8 cellular contexts compared by ENCODE assay signal in genomic region chr3:69012111-69012835, GRCh38. TPM values are rescaled to one million over a fixed set of nuclear protein-coding genes. Genes with fewer than 3 reads are reported as not detected.
A peak's percentile ranks its signal among the peaks of the same experiment; 100 is the strongest.
DNase-seq lines count a peak whose midpoint lies in the region; TF ChIP-seq lines count a peak whose summit lies in the region.

No MANE protein-coding gene starts in this region.

- TF ChIP-seq CTCF in fibroblast of lung (conservative IDR thresholded peaks at IDR 0.05 in 1 of 2, IDR thresholded peaks at IDR 0.05 in 1 of 2; ENCODE audit: low read depth in 1 of 2, low read length in 2 of 2) = no peak

- H3K4ac ChIP-seq in neuronal stem cell (ENCODE audit: low read length) = no peak overlapping the region

- peaks cover 4% of the 10 kb centered on the region for H3K36me3 ChIP-seq in fibroblast of lung (ENCODE audit: control insufficient read depth, insufficient read depth, low read length)
- H3K36me3 ChIP-seq in neuronal stem cell (replicated peaks in 1 of 2; ENCODE audit: control insufficient read depth in 2 of 2, insufficient read depth in 2 of 2, low read length in 2 of 2) = peaks cover 0 to 4% of the 10 kb centered on the region in 2 donors

- no peak overlapping the region for H2BK12ac ChIP-seq in neuronal stem cell (ENCODE audit: low read length)

- H2BK5ac ChIP-seq in neuronal stem cell (ENCODE audit: low read length) = no peak overlapping the region

- H2BK15ac ChIP-seq in neuronal stem cell (ENCODE audit: low read length) = no peak overlapping the region

- DNase-seq in EL (peak; percentile 45), SK-N-DZ (ENCODE audit: low spot score) (peak; percentile 57), fibroblast of lung (ENCODE audit: low read depth in 2 of 2) (peak; percentile 53 to 71), neuronal stem cell (ENCODE audit: low spot score) (no peak), NCI-H69 (lab: John Stamatoyannopoulos, UW) (no peak), amniotic stem cell (lab: John Stamatoyannopoulos, UW) (no peak), dedifferentiated amniotic fluid mesenchymal stem cell (ENCODE audit: extremely low spot score) (no peak)
- no peak for DNase-seq in activated effector memory CD4-positive, alpha-beta T cell treated with anti-CD3 and anti-CD28 coated beads, Interleukin-2, amount 50 U/mL, for 16 hours

- H3K14ac ChIP-seq in neuronal stem cell (ENCODE audit: low read length) = no peak overlapping the region

- H2AK5ac ChIP-seq in neuronal stem cell (ENCODE audit: low read depth, low read length) = no peak overlapping the region

- H3K4me1 ChIP-seq in fibroblast of lung (ENCODE audit: control insufficient read depth, extremely low read depth, insufficient read depth, low read length) = peaks cover 13% of the 10 kb centered on the region
- H3K4me1 ChIP-seq in neuronal stem cell (ENCODE audit: control insufficient read depth in 2 of 2, insufficient read depth in 1 of 2, low read depth in 1 of 2, low read length in 2 of 2) = peaks cover 8 to 11% of the 10 kb centered on the region in 2 donors

- H3K79me2 ChIP-seq in fibroblast of lung (ENCODE audit: control insufficient read depth, insufficient read depth, low read length) = no peaks in the 10 kb centered on the region

- H3K27me3 ChIP-seq in fibroblast of lung (ENCODE audit: control insufficient read depth, insufficient read depth, low read length) (no peaks in the 10 kb centered on the region), neuronal stem cell (ENCODE audit: control insufficient read depth in 3 of 3, insufficient read depth in 3 of 3, low read depth in 1 of 3, low read length in 3 of 3) (peaks cover 0 to 20% (median 0%) of the 10 kb centered on the region in 3 experiments)

- no peak overlapping the region for H2BK120ac ChIP-seq in neuronal stem cell (ENCODE audit: low read depth, low read length)

- peak overlapping the region; percentile 95 for H3K27ac ChIP-seq in fibroblast of lung (ENCODE audit: insufficient read depth, low read length)
- H3K27ac ChIP-seq in neuronal stem cell (replicated peaks; ENCODE audit: low read length) = no peak overlapping the region

- H3K4me3 ChIP-seq in fibroblast of lung (replicated peaks in 1 of 4; ENCODE audit: control extremely low read depth in 1 of 4, insufficient read depth in 1 of 4, low read depth in 3 of 4, low read length in 4 of 4) (peak overlapping the region; percentile 34 to 71 (median 58)), neuronal stem cell (ENCODE audit: low read length in 2 of 2) (no peak overlapping the region)

- H4K91ac ChIP-seq in neuronal stem cell (ENCODE audit: low read depth, low read length, poor library complexity) = no peak overlapping the region

- no peaks in the 10 kb centered on the region for H3K79me1 ChIP-seq in neuronal stem cell (ENCODE audit: low read depth, low read length)

- H3K9ac ChIP-seq in fibroblast of lung (ENCODE audit: insufficient read depth, low read length) = peak overlapping the region; percentile 96
- no peak overlapping the region for H3K9ac ChIP-seq in neuronal stem cell (ENCODE audit: low read depth, low read length, poor library complexity)

- H4K8ac ChIP-seq in neuronal stem cell (ENCODE audit: low read depth, low read length) = no peak overlapping the region

- no CpG with 5 or more reads among the region's 22 CpGs for WGBS in neuronal stem cell (ENCODE audit: extremely low coverage in 2 of 2, insufficient read length in 2 of 2, insufficient replicate concordance in 1 of 2), 2 donors

- peak overlapping the region; percentile 10 for H2AFZ ChIP-seq in fibroblast of lung (ENCODE audit: low read length)
- peak overlapping the region; percentile 34 for H2AFZ ChIP-seq in neuronal stem cell (ENCODE audit: low read length)

- H3K9me3 ChIP-seq in fibroblast of lung (ENCODE audit: control insufficient read depth, insufficient read depth, low read depth, low read length) (no peaks in the 10 kb centered on the region), neuronal stem cell (replicated peaks in 1 of 2; ENCODE audit: control insufficient read depth in 2 of 2, insufficient read depth in 1 of 2, low read depth in 1 of 2, low read length in 2 of 2) (no peaks in the 10 kb centered on the region)

- H4K20me1 ChIP-seq in fibroblast of lung (ENCODE audit: control insufficient read depth, extremely low read depth, insufficient read depth, low read length) = no peaks in the 10 kb centered on the region

- H3K4me2 ChIP-seq in fibroblast of lung (ENCODE audit: extremely low read depth, insufficient read depth, low read length) = peak overlapping the region; percentile 94
- no peak overlapping the region for H3K4me2 ChIP-seq in neuronal stem cell (ENCODE audit: insufficient read depth, low read length, poor library complexity, severe bottlenecking)

- no peak overlapping the region for H3K18ac ChIP-seq in neuronal stem cell (ENCODE audit: low read length)

- no peak overlapping the region for H3K23ac ChIP-seq in neuronal stem cell (ENCODE audit: low read depth, low read length, poor library complexity)

RNA-seq across cellular contexts. Expression of gene EOGT, which starts 1.2 kb away (rescaled TPM):
- polyA plus RNA-seq in SK-N-DZ (2014; cell fraction: cytosol; rRNA removed) = 5.8 and 11.1 TPM in 2 replicates
- polyA plus RNA-seq in SK-N-DZ (2014; cell fraction: nucleus; rRNA removed) = 7.2 and 14.8 TPM in 2 replicates
- 44.2 and 50.9 TPM in 2 replicates for total RNA-seq in fibroblast of lung
- polyA plus RNA-seq in fibroblast of lung = 28.0 and 30.6 TPM in 2 replicates
- 23.4 and 24.9 TPM in 2 replicates for polyA plus RNA-seq in fibroblast of lung (2012)
- 11.1 and 11.2 TPM in 2 replicates for polyA minus RNA-seq in fibroblast of lung (ENCODE audit: low replicate concordance)
- polyA plus RNA-seq in neuronal stem cell (2013, experiment 1 of 2) = 2.3 TPM
- 2.0 TPM for polyA plus RNA-seq in neuronal stem cell (2013, experiment 2 of 2)

RNA-seq across cellular contexts. Expression of gene TMF1, which starts 39.9 kb away (rescaled TPM):
- polyA plus RNA-seq in SK-N-DZ (2014; cell fraction: cytosol; rRNA removed) = 5.4 and 5.9 TPM in 2 replicates
- 6.0 and 6.9 TPM in 2 replicates for polyA plus RNA-seq in SK-N-DZ (2014; cell fraction: nucleus; rRNA removed)
- total RNA-seq in fibroblast of lung = 37.0 and 51.5 TPM in 2 replicates
- polyA plus RNA-seq in fibroblast of lung = 18.0 and 27.5 TPM in 2 replicates
- polyA plus RNA-seq in fibroblast of lung (2012) = 19.4 and 28.1 TPM in 2 replicates
- 9.8 and 31.5 TPM in 2 replicates for polyA minus RNA-seq in fibroblast of lung (ENCODE audit: low replicate concordance)
- polyA plus RNA-seq in neuronal stem cell (2013, experiment 1 of 2) = 11.4 TPM
- polyA plus RNA-seq in neuronal stem cell (2013, experiment 2 of 2) = 11.6 TPM

Comparison
In these comparisons a context has a peak if more than half of its experiments do, and no peak if none do; other contexts are left out.
1. DNase-seq: peak in EL (single experiment), SK-N-DZ (single experiment) and fibroblast of lung (2 of 2); none in neuronal stem cell (single experiment), activated effector memory CD4-positive, alpha-beta T cell treated with anti-CD3 and anti-CD28 coated beads, Interleukin-2, amount 50 U/mL, for 16 hours (single experiment), NCI-H69 (single experiment), amniotic stem cell (single experiment) and dedifferentiated amniotic fluid mesenchymal stem cell (single experiment).
2. H3K4me3 ChIP-seq: peak in fibroblast of lung (4 of 4); none in neuronal stem cell (0 of 2).